Comparison of ENCODE assay signal across 21 cellular contexts in the genomic region with DNA sequence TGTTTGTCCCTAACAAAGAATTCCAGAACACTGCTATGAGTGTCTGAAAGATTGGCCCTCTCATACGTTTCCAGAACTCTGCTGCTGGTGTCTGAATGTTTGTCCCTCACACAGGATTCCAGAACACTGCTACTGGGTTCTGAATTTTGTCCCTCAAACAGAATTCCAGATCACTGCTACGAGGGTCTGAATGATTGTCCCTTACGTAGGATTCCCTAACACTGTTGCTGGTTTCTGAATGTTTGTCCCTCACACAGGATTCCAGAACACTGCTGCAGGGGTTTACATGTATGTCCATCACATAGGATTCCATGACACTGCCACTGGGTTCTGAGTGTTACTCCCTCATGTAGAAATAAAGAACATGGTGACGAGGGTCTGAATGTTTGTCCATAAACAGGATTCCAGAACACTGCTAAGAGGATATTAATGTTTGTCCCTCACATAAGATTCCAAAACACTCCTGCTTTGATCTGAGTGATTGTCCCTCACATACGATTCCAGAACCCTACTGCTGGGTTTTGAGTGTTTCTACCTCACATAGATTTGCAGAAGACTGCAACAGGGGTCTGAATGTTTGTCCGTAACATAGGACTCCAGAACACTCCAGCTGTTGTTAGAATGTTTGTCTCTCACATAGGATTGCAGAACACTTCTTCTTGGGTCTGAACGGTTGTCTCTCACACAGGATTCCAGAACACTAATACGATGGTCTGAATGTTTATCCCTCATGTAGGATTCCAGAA.
DNase-seq lines count a peak whose midpoint lies in the region; ATAC-seq and TF ChIP-seq lines count a peak whose summit lies in the region.
"Had no signal": no experiment of that assay in that cellular context is flagged by ENCODE, and none has a peak within 500 bp of the region (broad histone marks: within the 10 kb centered on the region; RNA-seq: fewer than 3 reads in every experiment).

No MANE protein-coding gene starts in this region.

- H3K36me3 Mint-ChIP-seq in T-helper 17 cell (ENCODE audit: low read depth) (no peaks in the 10 kb centered on the region), nephron progenitor cell (ENCODE audit: low read depth) (peaks cover 5% of the 10 kb centered on the region)

- no peaks in the 10 kb centered on the region for H4K20me1 ChIP-seq in DND-41 (ENCODE audit: insufficient read depth, low read length)

- no peak for TF ChIP-seq POLR2A in erythroblast (IDR thresholded peaks at IDR 0.05; ENCODE audit: low read length)

- peaks cover 10% of the 10 kb centered on the region for H3K9me3 ChIP-seq in DND-41 (ENCODE audit: insufficient read depth, low read length, severe bottlenecking)
- peaks cover 57% of the 10 kb centered on the region for H3K9me3 ChIP-seq in T-helper 17 cell (ENCODE audit: control insufficient read depth, low read length, poor library complexity, severe bottlenecking)
- H3K9me3 ChIP-seq in mucosa of descending colon: peaks cover 89% of the 10 kb centered on the region
- peaks cover 67 to 73% of the 10 kb centered on the region in 2 donors for H3K9me3 ChIP-seq in stomach smooth muscle (ENCODE audit: control insufficient read depth in 2 of 2, low read length in 2 of 2)

- ATAC-seq in DND-41 (ENCODE audit: insufficient read depth, low read depth) (peak; percentile 24; the same call in 2 of the 3 replicates), T-helper 17 cell (peak; percentile 30), mucosa of descending colon (peak; percentile 14)

- peaks cover 97% of the 10 kb centered on the region for H3K9me3 Mint-ChIP-seq in nephron progenitor cell

- no peaks in the 10 kb centered on the region for H3K36me3 ChIP-seq in DND-41 (ENCODE audit: insufficient read depth, low read length)
- no peaks in the 10 kb centered on the region for H3K36me3 ChIP-seq in mucosa of descending colon (ENCODE audit: low read depth)
- H3K36me3 ChIP-seq in stomach smooth muscle (ENCODE audit: control insufficient read depth in 2 of 2, insufficient read depth in 2 of 2, low read length in 2 of 2): peaks cover 0 to 3% of the 10 kb centered on the region in 2 donors

- DNase-seq in DND-41 (no peak), T-helper 17 cell (no peak), mucosa of descending colon (no peak), iPS-NIHi11 (ENCODE audit: low spot score) (no peak), erythroblast (lab: John Stamatoyannopoulos, UW) (no peak), nephron progenitor cell (no peak)
- DNase-seq: ACHN; C1 segment of cervical spinal cord; CD8-positive, alpha-beta memory T cell; DMS79; HFFc6; IMR-90; NCI-H1417; NCI-H187; NCI-H2107; NCI-H2227 treated with DMSO at 0.1 percent for 48 hours; NCI-H510A treated with DMSO at 0.1 percent for 48 hours; NCI-H82; OCI-M1; SHP77 treated with DMSO at 0.1 percent for 48 hours had no signal

- H3K4me3 ChIP-seq in DND-41 (ENCODE audit: low read depth in 1 of 2, low read length in 2 of 2): no peak overlapping the region
- H3K4me3 ChIP-seq in mucosa of descending colon: no peak overlapping the region
- H3K4me3 ChIP-seq in stomach smooth muscle (ENCODE audit: low read length in 2 of 2): peak overlapping the region; percentile 3 to 9

- intact Hi-C loops in mucosa of descending colon (cut with DNase I, micrococcal nuclease): no loop called here

- H3K4me2 ChIP-seq in DND-41 (ENCODE audit: insufficient read depth, low read length): no peak overlapping the region

- no peak for TF ChIP-seq CTCF in DND-41 (IDR thresholded peaks at IDR 0.05; ENCODE audit: borderline replicate concordance, extremely low read depth, low read length, poor library complexity, severe bottlenecking)
- TF ChIP-seq CTCF in mucosa of descending colon (IDR thresholded peaks at IDR 0.05): no peak
- no peak for TF ChIP-seq CTCF in nephron progenitor cell (IDR thresholded peaks at IDR 0.05)

- H2AFZ ChIP-seq in DND-41 (ENCODE audit: low read depth, low read length): no peak overlapping the region

- no peak overlapping the region for H3K27ac Mint-ChIP-seq in T-helper 17 cell
- no peak overlapping the region for H3K27ac Mint-ChIP-seq in nephron progenitor cell
- H3K27ac Mint-ChIP-seq: CD8-positive, alpha-beta memory T cell; HFFc6 had no signal

- H3K9ac ChIP-seq in DND-41 (ENCODE audit: low read depth, low read length) (no peak overlapping the region), stomach smooth muscle (ENCODE audit: low read length in 2 of 2) (no peak overlapping the region)

- H3K27me3 ChIP-seq in DND-41 (ENCODE audit: insufficient read depth, low read length, poor library complexity) (no peaks in the 10 kb centered on the region), stomach smooth muscle (ENCODE audit: control insufficient read depth in 1 of 2, insufficient read depth in 2 of 2, low read length in 2 of 2) (peaks cover 0 to 6% of the 10 kb centered on the region in 2 donors)

- H3K27me3 Mint-ChIP-seq in T-helper 17 cell (no peaks in the 10 kb centered on the region), nephron progenitor cell (ENCODE audit: low read depth, poor library complexity) (peaks cover 10% of the 10 kb centered on the region)

- H3K4me1 ChIP-seq in DND-41 (ENCODE audit: insufficient read depth, low read length): no peaks in the 10 kb centered on the region
- H3K4me1 ChIP-seq in mucosa of descending colon (ENCODE audit: low read depth): no peaks in the 10 kb centered on the region
- H3K4me1 ChIP-seq in stomach smooth muscle (ENCODE audit: control insufficient read depth, insufficient read depth, low read length): no peaks in the 10 kb centered on the region

- H3K79me2 ChIP-seq in DND-41 (ENCODE audit: insufficient read depth, low read length): no peaks in the 10 kb centered on the region

- H3K4me3 Mint-ChIP-seq in T-helper 17 cell (no peak overlapping the region), nephron progenitor cell (no peak overlapping the region)
- H3K4me3 Mint-ChIP-seq: CD8-positive, alpha-beta memory T cell; HFFc6 had no signal

- no peak overlapping the region for H3K27ac ChIP-seq in DND-41 (ENCODE audit: low read length)
- no peak overlapping the region for H3K27ac ChIP-seq in stomach smooth muscle (ENCODE audit: low read length)

- H3K4me1 Mint-ChIP-seq in T-helper 17 cell: no peaks in the 10 kb centered on the region
- H3K4me1 Mint-ChIP-seq in nephron progenitor cell: no peaks in the 10 kb centered on the region
- H3K4me1 Mint-ChIP-seq: CD8-positive, alpha-beta memory T cell had no signal

Comparison
In these comparisons a context has a peak if more than half of its experiments do, and no peak if none do; other contexts are left out.
1. H3K4me3 ChIP-seq: peak in stomach smooth muscle (2 of 2); none in DND-41 (0 of 2) and mucosa of descending colon (single experiment).
2. Peak in every context shown above with its lines, with median percentiles within 50 percentile points of each other: ATAC-seq.